In the genomic region with DNA sequence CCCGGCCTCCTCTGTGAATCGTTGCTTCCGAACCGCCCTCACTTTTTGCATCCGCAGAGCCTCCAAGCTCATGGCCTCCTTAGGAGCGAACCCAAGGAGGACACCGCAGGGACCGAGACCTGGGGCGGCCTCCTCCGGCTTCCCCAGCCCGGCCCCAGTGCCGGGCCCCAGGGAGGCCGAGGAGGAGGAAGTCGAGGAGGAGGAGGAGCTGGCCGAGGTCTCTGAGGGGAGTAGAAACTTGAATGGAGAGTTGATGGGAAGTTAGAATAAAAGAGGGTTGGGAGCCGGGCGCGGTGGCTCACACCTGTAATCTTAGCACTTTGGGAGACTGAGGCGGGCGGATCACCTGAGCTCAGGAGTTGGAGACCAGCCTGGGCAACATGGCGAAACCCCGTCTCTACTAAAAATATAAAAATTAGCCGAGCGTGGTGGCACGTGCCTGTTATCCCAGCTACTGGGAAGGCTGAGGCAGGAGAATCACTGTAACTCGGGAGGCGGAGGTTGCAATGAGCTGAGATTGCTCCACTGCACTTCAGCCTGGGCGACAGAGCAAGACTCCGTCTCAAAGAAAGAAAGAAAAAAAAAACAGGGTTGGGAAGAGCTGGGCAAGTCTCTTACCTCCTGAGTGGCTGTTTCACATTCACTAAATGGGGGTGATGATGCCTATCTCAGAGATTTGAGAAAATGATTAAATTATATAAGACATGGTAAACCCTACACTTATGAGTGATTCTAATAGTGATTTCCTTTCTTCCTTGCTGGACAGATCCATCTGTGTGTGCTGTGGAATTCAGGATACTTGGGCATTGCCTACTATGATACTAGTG, we compare ENCODE assay signal across 1 cellular context.
TF ChIP-seq lines count a peak whose summit lies in the region.

No MANE protein-coding gene starts in this region.

TF ChIP-seq in K562, 482 proteins besides CTCF, POLR2A, EP300 and RAD21 (continues in another document):
- TF ChIP-seq SETDB1 (IDR thresholded peaks at IDR 0.05; ENCODE audit: low read length): no peak
- TF ChIP-seq GATAD2A (IDR thresholded peaks at IDR 0.05): no peak
- peak; percentile 5; the same call in 1 of the 2 replicates for TF ChIP-seq OTX1 (CRISPR knock-in tag; IDR thresholded peaks at IDR 0.05)
- peak; percentile 58 for TF ChIP-seq RBM22 (IDR thresholded peaks at IDR 0.05; ENCODE audit: low read depth, low read length, poor library complexity, severe bottlenecking)
- peak; percentile 74; the same call in 1 of the 2 replicates for TF ChIP-seq RBFOX2 (IDR thresholded peaks at IDR 0.05; ENCODE audit: low read depth, low read length)
- TF ChIP-seq NR2F6 (CRISPR knock-in tag; IDR thresholded peaks at IDR 0.05): no peak
- TF ChIP-seq, protein P1, sequence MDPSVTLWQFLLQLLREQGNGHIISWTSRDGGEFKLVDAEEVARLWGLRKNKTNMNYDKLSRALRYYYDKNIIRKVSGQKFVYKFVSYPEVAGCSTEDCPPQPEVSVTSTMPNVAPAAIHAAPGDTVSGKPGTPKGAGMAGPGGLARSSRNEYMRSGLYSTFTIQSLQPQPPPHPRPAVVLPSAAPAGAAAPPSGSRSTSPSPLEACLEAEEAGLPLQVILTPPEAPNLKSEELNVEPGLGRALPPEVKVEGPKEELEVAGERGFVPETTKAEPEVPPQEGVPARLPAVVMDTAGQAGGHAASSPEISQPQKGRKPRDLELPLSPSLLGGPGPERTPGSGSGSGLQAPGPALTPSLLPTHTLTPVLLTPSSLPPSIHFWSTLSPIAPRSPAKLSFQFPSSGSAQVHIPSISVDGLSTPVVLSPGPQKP (CRISPR knock-in tag; IDR thresholded peaks at IDR 0.05): no peak
- TF ChIP-seq ZBTB17 (CRISPR knock-in tag; IDR thresholded peaks at IDR 0.05): 0 out of 2 replicates have a peak, but pooled peaks have one; percentile 12
- no peak for TF ChIP-seq TAF1 (IDR thresholded peaks at IDR 0.05; ENCODE audit: control insufficient read depth, extremely low read depth, insufficient read depth, low read length, severe bottlenecking)
- peak; percentile 70; the same call in 1 of the 2 replicates for TF ChIP-seq ZNF717 (CRISPR knock-in tag; IDR thresholded peaks at IDR 0.05)
- 0 out of 4 replicates have a peak, but pooled peaks of 1 of the 2 experiments have one; percentile 15 for TF ChIP-seq HDAC1 (IDR thresholded peaks at IDR 0.05)
- TF ChIP-seq ZC3H8 (IDR thresholded peaks at IDR 0.05): no peak
- peak; percentile 16; the same call in 1 of the 2 replicates for TF ChIP-seq SRSF3 (IDR thresholded peaks at IDR 0.05; ENCODE audit: insufficient read depth, low read length)
- no peak for TF ChIP-seq PHF8 (IDR thresholded peaks at IDR 0.05; ENCODE audit: borderline replicate concordance, low read length)
- TF ChIP-seq POU5F1 (IDR thresholded peaks at IDR 0.05; ENCODE audit: borderline replicate concordance, low read depth, low read length, partially characterized antibody): no peak
- TF ChIP-seq ZNF408 (CRISPR knock-in tag; IDR thresholded peaks at IDR 0.05; ENCODE audit: low read depth): no peak
- no peak for TF ChIP-seq TAF9B (IDR thresholded peaks at IDR 0.05; ENCODE audit: partially characterized antibody)
- peak; percentile 56; the same call in 1 of the 2 replicates for TF ChIP-seq CAMTA2 (CRISPR knock-in tag; conservative IDR thresholded peaks at IDR 0.05)
- no peak for TF ChIP-seq MAFF (IDR thresholded peaks at IDR 0.05; ENCODE audit: low read length)
- no peak for TF ChIP-seq RBM15 (IDR thresholded peaks at IDR 0.05; ENCODE audit: insufficient read depth, low read length)
- TF ChIP-seq, protein P2, sequence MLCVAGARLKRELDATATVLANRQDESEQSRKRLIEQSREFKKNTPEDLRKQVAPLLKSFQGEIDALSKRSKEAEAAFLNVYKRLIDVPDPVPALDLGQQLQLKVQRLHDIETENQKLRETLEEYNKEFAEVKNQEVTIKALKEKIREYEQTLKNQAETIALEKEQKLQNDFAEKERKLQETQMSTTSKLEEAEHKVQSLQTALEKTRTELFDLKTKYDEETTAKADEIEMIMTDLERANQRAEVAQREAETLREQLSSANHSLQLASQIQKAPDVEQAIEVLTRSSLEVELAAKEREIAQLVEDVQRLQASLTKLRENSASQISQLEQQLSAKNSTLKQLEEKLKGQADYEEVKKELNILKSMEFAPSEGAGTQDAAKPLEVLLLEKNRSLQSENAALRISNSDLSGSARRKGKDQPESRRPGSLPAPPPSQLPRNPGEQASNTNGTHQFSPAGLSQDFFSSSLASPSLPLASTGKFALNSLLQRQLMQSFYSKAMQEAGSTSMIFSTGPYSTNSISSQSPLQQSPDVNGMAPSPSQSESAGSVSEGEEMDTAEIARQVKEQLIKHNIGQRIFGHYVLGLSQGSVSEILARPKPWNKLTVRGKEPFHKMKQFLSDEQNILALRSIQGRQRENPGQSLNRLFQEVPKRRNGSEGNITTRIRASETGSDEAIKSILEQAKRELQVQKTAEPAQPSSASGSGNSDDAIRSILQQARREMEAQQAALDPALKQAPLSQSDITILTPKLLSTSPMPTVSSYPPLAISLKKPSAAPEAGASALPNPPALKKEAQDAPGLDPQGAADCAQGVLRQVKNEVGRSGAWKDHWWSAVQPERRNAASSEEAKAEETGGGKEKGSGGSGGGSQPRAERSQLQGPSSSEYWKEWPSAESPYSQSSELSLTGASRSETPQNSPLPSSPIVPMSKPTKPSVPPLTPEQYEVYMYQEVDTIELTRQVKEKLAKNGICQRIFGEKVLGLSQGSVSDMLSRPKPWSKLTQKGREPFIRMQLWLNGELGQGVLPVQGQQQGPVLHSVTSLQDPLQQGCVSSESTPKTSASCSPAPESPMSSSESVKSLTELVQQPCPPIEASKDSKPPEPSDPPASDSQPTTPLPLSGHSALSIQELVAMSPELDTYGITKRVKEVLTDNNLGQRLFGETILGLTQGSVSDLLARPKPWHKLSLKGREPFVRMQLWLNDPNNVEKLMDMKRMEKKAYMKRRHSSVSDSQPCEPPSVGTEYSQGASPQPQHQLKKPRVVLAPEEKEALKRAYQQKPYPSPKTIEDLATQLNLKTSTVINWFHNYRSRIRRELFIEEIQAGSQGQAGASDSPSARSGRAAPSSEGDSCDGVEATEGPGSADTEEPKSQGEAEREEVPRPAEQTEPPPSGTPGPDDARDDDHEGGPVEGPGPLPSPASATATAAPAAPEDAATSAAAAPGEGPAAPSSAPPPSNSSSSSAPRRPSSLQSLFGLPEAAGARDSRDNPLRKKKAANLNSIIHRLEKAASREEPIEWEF (CRISPR knock-in tag; IDR thresholded peaks at IDR 0.05): peak; percentile 79; the same call in 1 of the 2 replicates
- TF ChIP-seq ZNF324 (CRISPR knock-in tag; IDR thresholded peaks at IDR 0.05): no peak
- peak; percentile 12; the same call in 1 of the 2 replicates for TF ChIP-seq BCOR (IDR thresholded peaks at IDR 0.05)
- 0 out of 2 replicates have a peak, but pooled peaks have one; percentile 38 for TF ChIP-seq MECOM (CRISPR knock-in tag; IDR thresholded peaks at IDR 0.05)
- TF ChIP-seq, protein P3, sequence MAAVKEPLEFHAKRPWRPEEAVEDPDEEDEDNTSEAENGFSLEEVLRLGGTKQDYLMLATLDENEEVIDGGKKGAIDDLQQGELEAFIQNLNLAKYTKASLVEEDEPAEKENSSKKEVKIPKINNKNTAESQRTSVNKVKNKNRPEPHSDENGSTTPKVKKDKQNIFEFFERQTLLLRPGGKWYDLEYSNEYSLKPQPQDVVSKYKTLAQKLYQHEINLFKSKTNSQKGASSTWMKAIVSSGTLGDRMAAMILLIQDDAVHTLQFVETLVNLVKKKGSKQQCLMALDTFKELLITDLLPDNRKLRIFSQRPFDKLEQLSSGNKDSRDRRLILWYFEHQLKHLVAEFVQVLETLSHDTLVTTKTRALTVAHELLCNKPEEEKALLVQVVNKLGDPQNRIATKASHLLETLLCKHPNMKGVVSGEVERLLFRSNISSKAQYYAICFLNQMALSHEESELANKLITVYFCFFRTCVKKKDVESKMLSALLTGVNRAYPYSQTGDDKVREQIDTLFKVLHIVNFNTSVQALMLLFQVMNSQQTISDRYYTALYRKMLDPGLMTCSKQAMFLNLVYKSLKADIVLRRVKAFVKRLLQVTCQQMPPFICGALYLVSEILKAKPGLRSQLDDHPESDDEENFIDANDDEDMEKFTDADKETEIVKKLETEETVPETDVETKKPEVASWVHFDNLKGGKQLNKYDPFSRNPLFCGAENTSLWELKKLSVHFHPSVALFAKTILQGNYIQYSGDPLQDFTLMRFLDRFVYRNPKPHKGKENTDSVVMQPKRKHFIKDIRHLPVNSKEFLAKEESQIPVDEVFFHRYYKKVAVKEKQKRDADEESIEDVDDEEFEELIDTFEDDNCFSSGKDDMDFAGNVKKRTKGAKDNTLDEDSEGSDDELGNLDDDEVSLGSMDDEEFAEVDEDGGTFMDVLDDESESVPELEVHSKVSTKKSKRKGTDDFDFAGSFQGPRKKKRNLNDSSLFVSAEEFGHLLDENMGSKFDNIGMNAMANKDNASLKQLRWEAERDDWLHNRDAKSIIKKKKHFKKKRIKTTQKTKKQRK (IDR thresholded peaks at IDR 0.05; ENCODE audit: borderline replicate concordance, low read depth, low read length): no peak
- no peak for TF ChIP-seq ZC3H11A (IDR thresholded peaks at IDR 0.05; ENCODE audit: low read depth, low read length)
- TF ChIP-seq, protein P4, sequence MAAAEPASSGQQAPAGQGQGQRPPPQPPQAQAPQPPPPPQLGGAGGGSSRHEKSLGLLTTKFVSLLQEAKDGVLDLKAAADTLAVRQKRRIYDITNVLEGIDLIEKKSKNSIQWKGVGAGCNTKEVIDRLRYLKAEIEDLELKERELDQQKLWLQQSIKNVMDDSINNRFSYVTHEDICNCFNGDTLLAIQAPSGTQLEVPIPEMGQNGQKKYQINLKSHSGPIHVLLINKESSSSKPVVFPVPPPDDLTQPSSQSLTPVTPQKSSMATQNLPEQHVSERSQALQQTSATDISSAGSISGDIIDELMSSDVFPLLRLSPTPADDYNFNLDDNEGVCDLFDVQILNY (CRISPR knock-in tag; IDR thresholded peaks at IDR 0.05): 0 out of 2 replicates have a peak, but pooled peaks have one; percentile 9
- no peak for TF ChIP-seq ZNF764 (CRISPR knock-in tag; IDR thresholded peaks at IDR 0.05; ENCODE audit: low read depth)
- TF ChIP-seq BDP1 (IDR thresholded peaks at IDR 0.05; ENCODE audit: insufficient read depth, insufficient read length): no peak
- TF ChIP-seq, protein P5, sequence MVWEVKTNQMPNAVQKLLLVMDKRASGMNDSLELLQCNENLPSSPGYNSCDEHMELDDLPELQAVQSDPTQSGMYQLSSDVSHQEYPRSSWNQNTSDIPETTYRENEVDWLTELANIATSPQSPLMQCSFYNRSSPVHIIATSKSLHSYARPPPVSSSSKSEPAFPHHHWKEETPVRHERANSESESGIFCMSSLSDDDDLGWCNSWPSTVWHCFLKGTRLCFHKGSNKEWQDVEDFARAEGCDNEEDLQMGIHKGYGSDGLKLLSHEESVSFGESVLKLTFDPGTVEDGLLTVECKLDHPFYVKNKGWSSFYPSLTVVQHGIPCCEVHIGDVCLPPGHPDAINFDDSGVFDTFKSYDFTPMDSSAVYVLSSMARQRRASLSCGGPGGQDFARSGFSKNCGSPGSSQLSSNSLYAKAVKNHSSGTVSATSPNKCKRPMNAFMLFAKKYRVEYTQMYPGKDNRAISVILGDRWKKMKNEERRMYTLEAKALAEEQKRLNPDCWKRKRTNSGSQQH (CRISPR knock-in tag; IDR thresholded peaks at IDR 0.05): no peak
- no peak for TF ChIP-seq ZNF583 (CRISPR knock-in tag; IDR thresholded peaks at IDR 0.05)
- TF ChIP-seq, protein P6, sequence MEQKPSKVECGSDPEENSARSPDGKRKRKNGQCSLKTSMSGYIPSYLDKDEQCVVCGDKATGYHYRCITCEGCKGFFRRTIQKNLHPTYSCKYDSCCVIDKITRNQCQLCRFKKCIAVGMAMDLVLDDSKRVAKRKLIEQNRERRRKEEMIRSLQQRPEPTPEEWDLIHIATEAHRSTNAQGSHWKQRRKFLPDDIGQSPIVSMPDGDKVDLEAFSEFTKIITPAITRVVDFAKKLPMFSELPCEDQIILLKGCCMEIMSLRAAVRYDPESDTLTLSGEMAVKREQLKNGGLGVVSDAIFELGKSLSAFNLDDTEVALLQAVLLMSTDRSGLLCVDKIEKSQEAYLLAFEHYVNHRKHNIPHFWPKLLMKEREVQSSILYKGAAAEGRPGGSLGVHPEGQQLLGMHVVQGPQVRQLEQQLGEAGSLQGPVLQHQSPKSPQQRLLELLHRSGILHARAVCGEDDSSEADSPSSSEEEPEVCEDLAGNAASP (IDR thresholded peaks at IDR 0.05): no peak
- TF ChIP-seq RB1 (IDR thresholded peaks at IDR 0.05; ENCODE audit: low read depth): no peak
- no peak for TF ChIP-seq ZNF584 (CRISPR knock-in tag; IDR thresholded peaks at IDR 0.05; ENCODE audit: low read depth)
- TF ChIP-seq KLF10 (CRISPR knock-in tag; IDR thresholded peaks at IDR 0.05): peak; percentile 73; the same call in 1 of the 2 replicates
- TF ChIP-seq SPI1 (IDR thresholded peaks at IDR 0.05; ENCODE audit: borderline replicate concordance, low read depth, low read length): peak; percentile 61; the same call in 1 of the 2 replicates
- 0 out of 2 replicates have a peak, but pooled peaks have one; percentile 75 for TF ChIP-seq TAF15 (IDR thresholded peaks at IDR 0.05; ENCODE audit: low read depth, low read length)
- TF ChIP-seq, protein P7, sequence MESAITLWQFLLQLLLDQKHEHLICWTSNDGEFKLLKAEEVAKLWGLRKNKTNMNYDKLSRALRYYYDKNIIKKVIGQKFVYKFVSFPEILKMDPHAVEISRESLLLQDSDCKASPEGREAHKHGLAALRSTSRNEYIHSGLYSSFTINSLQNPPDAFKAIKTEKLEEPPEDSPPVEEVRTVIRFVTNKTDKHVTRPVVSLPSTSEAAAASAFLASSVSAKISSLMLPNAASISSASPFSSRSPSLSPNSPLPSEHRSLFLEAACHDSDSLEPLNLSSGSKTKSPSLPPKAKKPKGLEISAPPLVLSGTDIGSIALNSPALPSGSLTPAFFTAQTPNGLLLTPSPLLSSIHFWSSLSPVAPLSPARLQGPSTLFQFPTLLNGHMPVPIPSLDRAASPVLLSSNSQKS (CRISPR knock-in tag; IDR thresholded peaks at IDR 0.05): no peak
- TF ChIP-seq, protein P8, sequence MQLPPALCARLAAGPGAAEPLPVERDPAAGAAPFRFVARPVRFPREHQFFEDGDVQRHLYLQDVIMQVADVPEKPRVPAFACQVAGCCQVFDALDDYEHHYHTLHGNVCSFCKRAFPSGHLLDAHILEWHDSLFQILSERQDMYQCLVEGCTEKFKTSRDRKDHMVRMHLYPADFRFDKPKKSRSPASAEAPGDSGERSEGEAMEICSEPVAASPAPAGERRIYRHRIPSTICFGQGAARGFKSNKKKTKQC (CRISPR knock-in tag; IDR thresholded peaks at IDR 0.05): no peak
- no peak for TF ChIP-seq SMAD2 (IDR thresholded peaks at IDR 0.05; ENCODE audit: low read depth, low read length)
- TF ChIP-seq DMBX1 (CRISPR knock-in tag; IDR thresholded peaks at IDR 0.05; ENCODE audit: borderline replicate concordance): no peak
- TF ChIP-seq HMG20B (CRISPR knock-in tag; IDR thresholded peaks at IDR 0.05): peak; percentile 86; the same call in 1 of the 2 replicates
- TF ChIP-seq CHD1 (IDR thresholded peaks at IDR 0.05; ENCODE audit: low read length): peak; percentile 85
- TF ChIP-seq ARID1B (IDR thresholded peaks at IDR 0.05): no peak
- TF ChIP-seq PTBP1 (IDR thresholded peaks at IDR 0.05; ENCODE audit: low read depth, low read length): no peak
- TF ChIP-seq FOXJ2 (tag; IDR thresholded peaks at IDR 0.05): no peak
- 0 out of 2 replicates have a peak, but pooled peaks have one; percentile 60 for TF ChIP-seq CHCHD3 (CRISPR knock-in tag; IDR thresholded peaks at IDR 0.05)
